Comparison of ENCODE assay signal across 27 cellular contexts in genomic region chr12:11825278-11825677, GRCh38.
A peak's percentile ranks its signal among the peaks of the same experiment; 100 is the strongest.
DNase-seq lines count a peak whose midpoint lies in the region; ATAC-seq, FAIRE-seq and TF ChIP-seq lines count a peak whose summit lies in the region.
"Had no signal": no experiment of that assay in that cellular context is flagged by ENCODE, and none has a peak within 500 bp of the region (broad histone marks: within the 10 kb centered on the region; RNA-seq: fewer than 3 reads in every experiment).

No MANE protein-coding gene starts in this region.

- ATAC-seq in activated naive CD8-positive, alpha-beta T cell treated with anti-CD3 and anti-CD28 coated beads, Interleukin-2, amount 50 U/mL, for 24 hours, result no peak
- no peak for ATAC-seq in HG03196 (IDR thresholded peaks at IDR 0.05; ENCODE audit: unreplicated experiment)
- no peak for ATAC-seq in Right ventricle myocardium superior (ENCODE audit: poor library complexity)
- ATAC-seq: CD8-positive, alpha-beta T cell; gastroesophageal sphincter; naive thymus-derived CD8-positive, alpha-beta T cell; right lobe of liver had no signal

- no peak overlapping the region for H3K14ac ChIP-seq in H1 (ENCODE audit: insufficient read length)

- H3K79me2 ChIP-seq in KMS-11 (ENCODE audit: insufficient read depth, low read depth) (no peaks in the 10 kb centered on the region), H1 (ENCODE audit: control insufficient read depth in 1 of 2, insufficient read depth in 2 of 2, low read length in 2 of 2) (no peaks in the 10 kb centered on the region), SK-N-SH (ENCODE audit: insufficient read depth) (peaks cover 25% of the 10 kb centered on the region; the same call in 1 of the 2 replicates)

- H2BK20ac ChIP-seq in H1 (ENCODE audit: low read length), result no peak overlapping the region

- no peaks in the 10 kb centered on the region for H3K9me2 ChIP-seq in SK-N-SH

- H2BK5ac ChIP-seq in H1 (ENCODE audit: low read depth, low read length), result no peak overlapping the region

- CTCF ChIA-PET in H1 (lab: Charles Lee; ENCODE audit: partially characterized antibody) (interaction anchor here (0.6 to 2.0 kb wide), 5 partner anchors 10 to 192 kb away, joined by 3 to 7 read pairs (median 3); no protein-coding TSS in a partner anchor), SK-N-SH (lab: Yijun Ruan, JAX) (interaction anchor here (1.1 kb wide), 2 partner anchors 23 to 103 kb away, joined by 3 to 4 read pairs; no protein-coding TSS in a partner anchor)

- no peaks in the 10 kb centered on the region for H3K27me3 Mint-ChIP-seq in activated naive CD8-positive, alpha-beta T cell treated with anti-CD3 and anti-CD28 coated beads, Interleukin-2, amount 50 U/mL, for 24 hours
- no peaks in the 10 kb centered on the region for H3K27me3 Mint-ChIP-seq in activated naive CD8-positive, alpha-beta T cell treated with anti-CD3 and anti-CD28 coated beads for 36 hours
- H3K27me3 Mint-ChIP-seq: activated naive CD4-positive, alpha-beta T cell treated with anti-CD3 and anti-CD28 coated beads, Interleukin-2, amount 10 ng/mL, durations not matched to agents 7 days and 5 days; naive thymus-derived CD8-positive, alpha-beta T cell had no signal

- no peak overlapping the region for H3K18ac ChIP-seq in H1 (ENCODE audit: extremely low read depth, low read length)

- H3K4ac ChIP-seq in H1 (replicated peaks; ENCODE audit: insufficient read length, low read depth, low read length), result no peak overlapping the region

- H3K4me3 ChIP-seq in KMS-11 (IDR thresholded peaks at IDR 0.05; ENCODE audit: insufficient read depth, low read depth, low read length), result no peak overlapping the region
- no peak overlapping the region for H3K4me3 ChIP-seq in H1 (ENCODE audit: extremely low read depth in 1 of 4, insufficient read depth in 2 of 4, low read depth in 3 of 4, low read length in 4 of 4)
- H3K4me3 ChIP-seq in SK-N-SH (ENCODE audit: low read depth in 2 of 2, low read length in 1 of 2), result no peak overlapping the region
- H3K4me3 ChIP-seq: esophagus squamous epithelium, gastroesophageal sphincter, ovary, right lobe of liver, testis had no signal

- H3K23ac ChIP-seq in H1 (ENCODE audit: insufficient read length), result no peak overlapping the region

- peaks cover 15% of the 10 kb centered on the region for H3K36me3 Mint-ChIP-seq in activated naive CD8-positive, alpha-beta T cell treated with anti-CD3 and anti-CD28 coated beads, Interleukin-2, amount 50 U/mL, for 24 hours (ENCODE audit: low read depth)
- peaks cover 22% of the 10 kb centered on the region for H3K36me3 Mint-ChIP-seq in activated naive CD8-positive, alpha-beta T cell treated with anti-CD3 and anti-CD28 coated beads for 36 hours

- TF ChIP-seq RAD21 in H1 (IDR thresholded peaks at IDR 0.05 in 1 of 2, conservative IDR thresholded peaks at IDR 0.05 in 1 of 2; ENCODE audit: low read depth in 2 of 2, low read length in 2 of 2), result no peak
- no peak for TF ChIP-seq RAD21 in SK-N-SH (IDR thresholded peaks at IDR 0.05; ENCODE audit: low read length)

- H3K9me3 ChIP-seq in H1 (ENCODE audit: insufficient read depth in 2 of 2, low read depth in 1 of 2, low read length in 1 of 2) (no peaks in the 10 kb centered on the region), SK-N-SH (no peaks in the 10 kb centered on the region)
- H3K9me3 ChIP-seq: esophagus squamous epithelium, gastroesophageal sphincter, ovary, right lobe of liver, testis had no signal

- no peak overlapping the region for H4K5ac ChIP-seq in H1 (ENCODE audit: insufficient read length, low read depth, low read length)

- no peak overlapping the region for H2BK120ac ChIP-seq in H1 (replicated peaks; ENCODE audit: low read depth, low read length)

- H2BK15ac ChIP-seq in H1 (ENCODE audit: low read length), result no peak overlapping the region

- H2AK5ac ChIP-seq in H1 (ENCODE audit: low read depth, low read length), result no peak overlapping the region

- no peak overlapping the region for H3K9ac ChIP-seq in KMS-11
- no peak overlapping the region for H3K9ac ChIP-seq in H1 (replicated peaks in 1 of 4; ENCODE audit: extremely low read depth in 1 of 4, low read depth in 3 of 4, low read length in 3 of 4)
- no peak overlapping the region for H3K9ac ChIP-seq in SK-N-SH

- H3K4me2 ChIP-seq in KMS-11 (peak overlapping the region; percentile 6; the same call in 1 of the 2 replicates), H1 (ENCODE audit: insufficient read depth in 1 of 2, low read depth in 2 of 2, low read length in 2 of 2) (no peak overlapping the region), SK-N-SH (no peak overlapping the region)

- H2BK12ac ChIP-seq in H1 (ENCODE audit: low read depth, low read length), result no peak overlapping the region

- no peaks in the 10 kb centered on the region for H3K9me3 Mint-ChIP-seq in activated naive CD8-positive, alpha-beta T cell treated with anti-CD3 and anti-CD28 coated beads, Interleukin-2, amount 50 U/mL, for 24 hours
- peaks cover 3% of the 10 kb centered on the region for H3K9me3 Mint-ChIP-seq in activated naive CD8-positive, alpha-beta T cell treated with anti-CD3 and anti-CD28 coated beads for 36 hours
- H3K9me3 Mint-ChIP-seq: activated naive CD4-positive, alpha-beta T cell treated with anti-CD3 and anti-CD28 coated beads, Interleukin-2, amount 10 ng/mL, durations not matched to agents 7 days and 5 days; CD8-positive, alpha-beta T cell; naive thymus-derived CD8-positive, alpha-beta T cell had no signal

- TF ChIP-seq POLR2A in H1 (IDR thresholded peaks at IDR 0.05; ENCODE audit: control extremely low read depth in 1 of 2, low read depth in 2 of 2, low read length in 2 of 2), result no peak

- no peak overlapping the region for H4K8ac ChIP-seq in H1 (ENCODE audit: extremely low read depth, insufficient read depth, low read length)

- peaks cover 47% of the 10 kb centered on the region for H3K4me1 Mint-ChIP-seq in activated naive CD8-positive, alpha-beta T cell treated with anti-CD3 and anti-CD28 coated beads, Interleukin-2, amount 50 U/mL, for 24 hours
- H3K4me1 Mint-ChIP-seq in activated naive CD8-positive, alpha-beta T cell treated with anti-CD3 and anti-CD28 coated beads for 36 hours, result peaks cover 38% of the 10 kb centered on the region

- DNase-seq in activated naive CD8-positive, alpha-beta T cell treated with anti-CD3 and anti-CD28 coated beads, Interleukin-2, amount 50 U/mL, for 24 hours, result no peak
- no peak for DNase-seq in activated naive CD8-positive, alpha-beta T cell treated with anti-CD3 and anti-CD28 coated beads for 36 hours
- DNase-seq in H1 (ENCODE audit: low read depth in 1 of 2, low spot score in 2 of 2) (no peak), dedifferentiated amniotic fluid mesenchymal stem cell (ENCODE audit: extremely low spot score) (no peak), SK-N-SH (no peak), Right ventricle myocardium superior (no peak)
- DNase-seq: activated CD4-positive, alpha-beta T cell treated with anti-CD3 and anti-CD28 coated beads, Interleukin-2, amount 50 U/mL, for 1 hour; activated naive CD4-positive, alpha-beta T cell treated with anti-CD3 and anti-CD28 coated beads, Interleukin-2, amount 10 ng/mL, durations not matched to agents 7 days and 5 days; CD8-positive, alpha-beta T cell; cerebellar nuclear complex; effector CD8-positive, alpha-beta T cell; esophagus squamous epithelium; HCEC 1CT; Karpas-422; naive thymus-derived CD8-positive, alpha-beta T cell; NCI-H1092; NCI-H2029 treated with DMSO at 0.1 percent for 48 hours; NCI-H510A; ovary; right lobe of liver; stimulated activated CD4-positive, alpha-beta T cell treated with anti-CD3 and anti-CD28 coated beads, Interleukin-15, amount 100 ng/mL, for 24 hours; SW 1271; testis had no signal

- H2AFZ ChIP-seq in KMS-11 (ENCODE audit: low read depth) (no peak overlapping the region), H1 (ENCODE audit: low read length) (no peak overlapping the region), SK-N-SH (ENCODE audit: low read depth) (no peak overlapping the region)

- no peak for FAIRE-seq in H1 (lab: Jason Lieb, UNC)
- FAIRE-seq: TTC549 had no signal

- TF ChIP-seq EP300 in H1 (IDR thresholded peaks at IDR 0.05; ENCODE audit: borderline replicate concordance in 1 of 2, low read depth in 2 of 2, low read length in 2 of 2), result no peak
- TF ChIP-seq EP300 in SK-N-SH (IDR thresholded peaks at IDR 0.05; ENCODE audit: borderline replicate concordance in 1 of 2, low read depth in 1 of 2, low read length in 1 of 2), result no peak

- H3K27ac Mint-ChIP-seq in activated naive CD8-positive, alpha-beta T cell treated with anti-CD3 and anti-CD28 coated beads, Interleukin-2, amount 50 U/mL, for 24 hours, result peak overlapping the region; percentile 33
- no peak overlapping the region for H3K27ac Mint-ChIP-seq in activated naive CD8-positive, alpha-beta T cell treated with anti-CD3 and anti-CD28 coated beads for 36 hours
- H3K27ac Mint-ChIP-seq: activated naive CD4-positive, alpha-beta T cell treated with anti-CD3 and anti-CD28 coated beads, Interleukin-2, amount 10 ng/mL, durations not matched to agents 7 days and 5 days; CD8-positive, alpha-beta T cell had no signal

- H3K56ac ChIP-seq in H1 (replicated peaks; ENCODE audit: insufficient read length, low read depth, low read length), result no peak overlapping the region

- WGBS in H1 (ENCODE audit: extremely low coverage in 1 of 2, insufficient coverage in 1 of 2, insufficient read length in 1 of 2, insufficient replicate concordance in 2 of 2, low coverage in 1 of 2, low lambda C conversion rate in 2 of 2, missing lambda C conversion rate in 1 of 2), 2 experiments, result 77% methylated on average over 7 of the region's 7 CpGs; no CpG with 5 or more reads in 1 of the 2 experiments
- 95% methylated on average over 7 of the region's 7 CpGs for WGBS in SK-N-SH (ENCODE audit: low lambda C conversion rate)

- H3K27ac ChIP-seq in KMS-11 (no peak overlapping the region), H1 (ENCODE audit: low read depth, low read length) (no peak overlapping the region), SK-N-SH (ENCODE audit: low read depth in 2 of 2, low read length in 1 of 2) (no peak overlapping the region; a peak in 1 of 4 replicates)
- H3K27ac ChIP-seq: esophagus squamous epithelium, ovary, right lobe of liver had no signal

- H3K27me3 ChIP-seq in KMS-11 (ENCODE audit: insufficient read depth, low read depth), result no peaks in the 10 kb centered on the region
- no peaks in the 10 kb centered on the region for H3K27me3 ChIP-seq in H1 (replicated peaks in 1 of 4; ENCODE audit: control insufficient read depth in 3 of 4, extremely low read depth in 1 of 4, insufficient read depth in 3 of 4, low read length in 3 of 4)
- no peaks in the 10 kb centered on the region for H3K27me3 ChIP-seq in SK-N-SH (ENCODE audit: insufficient read depth)
- H3K27me3 ChIP-seq: esophagus squamous epithelium, gastroesophageal sphincter, ovary, right lobe of liver, testis had no signal

- no peak overlapping the region for H4K91ac ChIP-seq in H1 (replicated peaks; ENCODE audit: insufficient read length, low read length)

- no peak for TF ChIP-seq CTCF in KMS-11 (conservative IDR thresholded peaks at IDR 0.05; ENCODE audit: low read depth, low read length)
- no peak for TF ChIP-seq CTCF in H1 (IDR thresholded peaks at IDR 0.05; ENCODE audit: control extremely low read depth in 1 of 3, insufficient read depth in 1 of 3, low read depth in 1 of 3, low read length in 3 of 3)
- no peak for TF ChIP-seq CTCF in SK-N-SH (IDR thresholded peaks at IDR 0.05)

- no peaks in the 10 kb centered on the region for H3K23me2 ChIP-seq in H1 (ENCODE audit: low read depth, low read length)

- intact Hi-C loops in Right ventricle myocardium superior (cut with DNase I), result no loop called here

- H3K36me3 ChIP-seq in KMS-11 (ENCODE audit: insufficient read depth) (no peaks in the 10 kb centered on the region), H1 (ENCODE audit: control insufficient read depth in 2 of 4, insufficient read depth in 4 of 4, low read length in 3 of 4) (no peaks in the 10 kb centered on the region), SK-N-SH (replicated peaks in 1 of 2; ENCODE audit: control insufficient read depth in 1 of 2, insufficient read depth in 2 of 2, low read length in 1 of 2) (peaks cover 4 to 8% of the 10 kb centered on the region in 2 experiments)
- H3K36me3 ChIP-seq: gastroesophageal sphincter, ovary, right lobe of liver had no signal

- H3F3A ChIP-seq in SK-N-SH (replicated peaks; ENCODE audit: insufficient read depth), result peaks cover 25% of the 10 kb centered on the region

- no peak overlapping the region for H3K4me3 Mint-ChIP-seq in activated naive CD8-positive, alpha-beta T cell treated with anti-CD3 and anti-CD28 coated beads, Interleukin-2, amount 50 U/mL, for 24 hours
- H3K4me3 Mint-ChIP-seq in activated naive CD8-positive, alpha-beta T cell treated with anti-CD3 and anti-CD28 coated beads for 36 hours, result no peak overlapping the region
- H3K4me3 Mint-ChIP-seq: activated naive CD4-positive, alpha-beta T cell treated with anti-CD3 and anti-CD28 coated beads, Interleukin-2, amount 10 ng/mL, durations not matched to agents 7 days and 5 days; CD8-positive, alpha-beta T cell; naive thymus-derived CD8-positive, alpha-beta T cell had no signal

- POLR2A ChIA-PET in H1 (lab: Charles Lee; ENCODE audit: partially characterized antibody) (interaction anchor here (1.3 kb wide), 1 partner anchor 12 kb away, joined by 4 read pairs; no protein-coding TSS in a partner anchor), SK-N-SH (lab: Yijun Ruan, JAX) (no interaction called here)

- H4K20me1 ChIP-seq in KMS-11 (ENCODE audit: insufficient read depth), result no peaks in the 10 kb centered on the region
- no peaks in the 10 kb centered on the region for H4K20me1 ChIP-seq in H1 (replicated peaks in 1 of 2; ENCODE audit: control insufficient read depth in 1 of 2, insufficient read depth in 2 of 2, low read length in 2 of 2)
- H4K20me1 ChIP-seq in SK-N-SH (ENCODE audit: insufficient read depth), result no peaks in the 10 kb centered on the region

- 0 out of 2 replicates have a peak, but pooled peaks cover 2% of the 10 kb centered on the region for H3K79me1 ChIP-seq in H1 (ENCODE audit: low read depth, low read length)

- H3K4me1 ChIP-seq in KMS-11 (ENCODE audit: low read depth, poor library complexity, severe bottlenecking) (peaks cover 100% of the 10 kb centered on the region), H1 (replicated peaks in 1 of 4; ENCODE audit: control insufficient read depth in 3 of 4, insufficient read depth in 4 of 4, low read length in 3 of 4) (peaks cover 14 to 31% (median 19%) of the 10 kb centered on the region in 4 experiments; a peak in 6 of 7 replicates), SK-N-SH (ENCODE audit: control insufficient read depth in 1 of 2, insufficient read depth in 2 of 2, low read depth in 1 of 2, low read length in 1 of 2) (peaks cover 11 to 33% of the 10 kb centered on the region in 2 experiments; a peak in 3 of 4 replicates)
